Comparison of ENCODE assay signal across 14 cellular contexts in genomic region chr1:8731162-8731561, GRCh38.
A peak's percentile ranks its signal among the peaks of the same experiment; 100 is the strongest.
DNase-seq lines count a peak whose midpoint lies in the region; ATAC-seq and TF ChIP-seq lines count a peak whose summit lies in the region.
"Had no signal": no experiment of that assay in that cellular context is flagged by ENCODE, and none has a peak within 500 bp of the region (broad histone marks: within the 10 kb centered on the region; RNA-seq: fewer than 3 reads in every experiment).

No MANE protein-coding gene starts in this region.

- no peak overlapping the region for H3K4me2 ChIP-seq in mesendoderm (ENCODE audit: low read length)

- peak overlapping the region; percentile 75; the same call in 1 of the 2 replicates for H3K27ac ChIP-seq in VCaP
- H3K27ac ChIP-seq in mesendoderm (ENCODE audit: low read depth, low read length), result no peak overlapping the region

- H3K79me2 ChIP-seq in mesendoderm (ENCODE audit: control insufficient read depth, insufficient read depth, low read length), result peaks cover 4% of the 10 kb centered on the region

- H3K4me3 ChIP-seq in H7 (ENCODE audit: insufficient read depth, low read depth, low read length), result no peak overlapping the region
- no peak overlapping the region for H3K4me3 ChIP-seq in mesendoderm (ENCODE audit: low read length)

- no peaks in the 10 kb centered on the region for H3K4me1 ChIP-seq in mesendoderm (ENCODE audit: control insufficient read depth, low read depth, low read length)

- no CpG with 5 or more reads among the region's 4 CpGs for WGBS in mesendoderm (ENCODE audit: extremely low coverage, insufficient coverage, low lambda C conversion rate)

- no peak overlapping the region for H2AK5ac ChIP-seq in mesendoderm (ENCODE audit: low read length)

- H4K5ac ChIP-seq in mesendoderm (ENCODE audit: low read length), result no peak overlapping the region

- no peak overlapping the region for H3K56ac ChIP-seq in mesendoderm (ENCODE audit: low read length)

- H2BK120ac ChIP-seq in mesendoderm (ENCODE audit: low read depth, low read length), result no peak overlapping the region

- H3K9ac ChIP-seq in mesendoderm (ENCODE audit: low read length), result no peak overlapping the region

- ATAC-seq in GM18870 (IDR thresholded peaks at IDR 0.05; ENCODE audit: unreplicated experiment), result no peak

- no peak overlapping the region for H2BK15ac ChIP-seq in mesendoderm (replicated peaks; ENCODE audit: low read depth)

- no peaks in the 10 kb centered on the region for H3K27me3 ChIP-seq in H7 (ENCODE audit: control insufficient read depth, insufficient read depth, low read length)
- H3K27me3 ChIP-seq in mesendoderm (ENCODE audit: insufficient read depth, low read length, poor library complexity), result no peaks in the 10 kb centered on the region

- H2BK5ac ChIP-seq in mesendoderm (ENCODE audit: low read length), result no peak overlapping the region

- no peak for TF ChIP-seq CTCF in VCaP (conservative IDR thresholded peaks at IDR 0.05)

- DNase-seq in H7, result peak; percentile 64
- peak; percentile 61 for DNase-seq in iPS DF 19.7 (ENCODE audit: low read depth, low spot score)
- DNase-seq in mesendoderm, result peak; percentile 42
- no peak for DNase-seq in AG08395 (ENCODE audit: low spot score)
- no peak for DNase-seq in HuH-7.5 (ENCODE audit: low spot score)
- DNase-seq: ACHN; C1 segment of cervical spinal cord; Calu3; CD4-positive, alpha-beta T cell; DMS79; IMR-90; KBM-7 had no signal

- peaks cover 8% of the 10 kb centered on the region for H3K79me1 ChIP-seq in mesendoderm (ENCODE audit: low read length)

- no peak overlapping the region for H3K23ac ChIP-seq in mesendoderm (ENCODE audit: low read length)

- H3K36me3 ChIP-seq in H7 (replicated peaks; ENCODE audit: control insufficient read depth, insufficient read depth, low read length) (peaks cover 2% of the 10 kb centered on the region; the same call in 1 of the 2 replicates), mesendoderm (ENCODE audit: control insufficient read depth, insufficient read depth, low read length) (no peaks in the 10 kb centered on the region)

- no peak overlapping the region for H3K18ac ChIP-seq in mesendoderm (ENCODE audit: low read length)

- no peak overlapping the region for H3K4ac ChIP-seq in mesendoderm (ENCODE audit: low read depth, low read length)

- no peak overlapping the region for H4K8ac ChIP-seq in mesendoderm (ENCODE audit: low read depth, low read length)

Comparison
In these comparisons a context has a peak if more than half of its experiments do, and no peak if none do; other contexts are left out.
1. DNase-seq: peak in H7 (single experiment), iPS DF 19.7 (single experiment) and mesendoderm (single experiment); none in AG08395 (single experiment) and HuH-7.5 (single experiment).